1 cellular context compared by ENCODE assay signal in genomic region chr13:26961890-26962615, GRCh38.
TF ChIP-seq lines count a peak whose summit lies in the region.

No MANE protein-coding gene starts in this region.

TF ChIP-seq in HepG2, 621 proteins besides CTCF, POLR2A, EP300 and RAD21 (continued from another document and continues in another):
- peak; percentile 26; the same call in 1 of the 2 replicates for TF ChIP-seq ZNF362 (CRISPR knock-in tag; IDR thresholded peaks at IDR 0.05; ENCODE audit: borderline replicate concordance)
- no peak for TF ChIP-seq ZKSCAN1 (IDR thresholded peaks at IDR 0.05; ENCODE audit: low read length)
- no peak for TF ChIP-seq ZNF382 (CRISPR knock-in tag; IDR thresholded peaks at IDR 0.05; ENCODE audit: borderline replicate concordance)
- peak; percentile 42; the same call in 1 of the 2 replicates for TF ChIP-seq HOMEZ (CRISPR knock-in tag; IDR thresholded peaks at IDR 0.05; ENCODE audit: low read depth)
- TF ChIP-seq DDIT3 (CRISPR knock-in tag; IDR thresholded peaks at IDR 0.05) = no peak
- TF ChIP-seq NFATC3 (CRISPR knock-in tag; IDR thresholded peaks at IDR 0.05) = no peak
- no peak for TF ChIP-seq MAFK (conservative IDR thresholded peaks at IDR 0.05 in 1 of 2, IDR thresholded peaks at IDR 0.05 in 1 of 2; ENCODE audit: low read length in 2 of 2)
- no peak for TF ChIP-seq ZEB1 (IDR thresholded peaks at IDR 0.05; ENCODE audit: insufficient replicate concordance, low read depth)
- TF ChIP-seq ZNF549 (CRISPR knock-in tag; IDR thresholded peaks at IDR 0.05) = no peak
- TF ChIP-seq EZH2 (conservative IDR thresholded peaks at IDR 0.05; ENCODE audit: low read depth, low read length) = no peak
- no peak; the same call in 1 of the 2 replicates for TF ChIP-seq NR2F2 (IDR thresholded peaks at IDR 0.05; ENCODE audit: borderline replicate concordance, low read depth)
- no peak; the same call in 1 of the 2 replicates for TF ChIP-seq SIX4 (CRISPR knock-in tag; IDR thresholded peaks at IDR 0.05)
- no peak for TF ChIP-seq ZBTB7B (CRISPR knock-in tag; IDR thresholded peaks at IDR 0.05)
- no peak for TF ChIP-seq STAT6 (CRISPR knock-in tag; IDR thresholded peaks at IDR 0.05; ENCODE audit: borderline replicate concordance)
- no peak for TF ChIP-seq ZMAT5 (CRISPR knock-in tag; IDR thresholded peaks at IDR 0.05; ENCODE audit: borderline replicate concordance, low read depth)
- TF ChIP-seq ZNF235 (CRISPR knock-in tag; IDR thresholded peaks at IDR 0.05; ENCODE audit: borderline replicate concordance) = no peak
- TF ChIP-seq ZNF878 (CRISPR knock-in tag; IDR thresholded peaks at IDR 0.05) = peak; percentile 88; the same call in 1 of the 2 replicates
- no peak for TF ChIP-seq ZNF597 (CRISPR knock-in tag; IDR thresholded peaks at IDR 0.05)
- TF ChIP-seq ZNF264 (CRISPR knock-in tag; IDR thresholded peaks at IDR 0.05) = peak; percentile 61; the same call in 1 of the 2 replicates
- TF ChIP-seq ZNF790 (CRISPR knock-in tag; IDR thresholded peaks at IDR 0.05; ENCODE audit: borderline replicate concordance) = no peak
- no peak for TF ChIP-seq ZNF615 (CRISPR knock-in tag; IDR thresholded peaks at IDR 0.05; ENCODE audit: borderline replicate concordance)
- no peak for TF ChIP-seq ZNF839 (CRISPR knock-in tag; IDR thresholded peaks at IDR 0.05; ENCODE audit: borderline replicate concordance)
- no peak for TF ChIP-seq ZNF121 (CRISPR knock-in tag; IDR thresholded peaks at IDR 0.05)
- no peak for TF ChIP-seq BHLHE40 (IDR thresholded peaks at IDR 0.05; ENCODE audit: low read length)
- TF ChIP-seq ZHX1 (CRISPR knock-in tag; IDR thresholded peaks at IDR 0.05; ENCODE audit: low read depth) = no peak
- no peak for TF ChIP-seq SIN3B (IDR thresholded peaks at IDR 0.05; ENCODE audit: low read length)
- TF ChIP-seq TCF12 (IDR thresholded peaks at IDR 0.05) = no peak
- peak; percentile 81; the same call in 1 of the 2 replicates for TF ChIP-seq TCF12 (CRISPR knock-in tag; IDR thresholded peaks at IDR 0.05)
- TF ChIP-seq KLF9 (CRISPR knock-in tag; IDR thresholded peaks at IDR 0.05; ENCODE audit: low read depth) = no peak
- no peak for TF ChIP-seq GLMP (CRISPR knock-in tag; IDR thresholded peaks at IDR 0.05; ENCODE audit: borderline replicate concordance)
- no peak for TF ChIP-seq MTF2 (CRISPR knock-in tag; IDR thresholded peaks at IDR 0.05; ENCODE audit: borderline replicate concordance)
- no peak for TF ChIP-seq MIER2 (CRISPR knock-in tag; IDR thresholded peaks at IDR 0.05)
- peak; percentile 72 for TF ChIP-seq HIC2 (CRISPR knock-in tag; IDR thresholded peaks at IDR 0.05; ENCODE audit: low read depth)
- no peak for TF ChIP-seq ZNF619 (CRISPR knock-in tag; IDR thresholded peaks at IDR 0.05)
- no peak for TF ChIP-seq ATF7 (IDR thresholded peaks at IDR 0.05)
- TF ChIP-seq ATF7 (CRISPR knock-in tag; IDR thresholded peaks at IDR 0.05) = peak; percentile 90
- peak; percentile 83 for TF ChIP-seq ARID5B (CRISPR knock-in tag; IDR thresholded peaks at IDR 0.05)
- TF ChIP-seq SKI (IDR thresholded peaks at IDR 0.05; ENCODE audit: partially characterized antibody) = no peak
- no peak for TF ChIP-seq ATF1 (CRISPR knock-in tag; IDR thresholded peaks at IDR 0.05)
- no peak for TF ChIP-seq SETDB1 (CRISPR knock-in tag; IDR thresholded peaks at IDR 0.05; ENCODE audit: borderline replicate concordance)
- no peak for TF ChIP-seq GPBP1L1 (CRISPR knock-in tag; IDR thresholded peaks at IDR 0.05)
